Comparison of ENCODE assay signal across 9 cellular contexts in the genomic region with DNA sequence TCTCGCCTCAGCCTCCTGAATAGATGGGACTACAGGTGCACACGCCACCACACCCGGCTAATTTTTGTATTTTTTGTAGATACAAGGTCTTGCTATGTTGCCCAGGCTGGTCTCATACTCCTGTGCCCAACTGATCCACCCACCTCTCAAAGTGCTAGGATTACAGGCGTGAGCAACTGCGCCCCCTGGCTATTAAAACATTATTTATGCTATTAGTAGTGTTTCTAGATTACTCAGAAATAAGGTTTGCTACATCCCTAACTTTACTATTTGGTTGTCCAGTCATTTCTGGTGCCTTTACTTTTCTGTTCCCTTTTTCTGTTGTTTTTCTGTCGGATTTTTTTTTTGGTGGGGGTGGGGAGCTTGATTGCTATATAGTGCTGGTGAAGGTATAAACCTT.
DNase-seq lines count a peak whose midpoint lies in the region; ATAC-seq and TF ChIP-seq lines count a peak whose summit lies in the region.
"Had no signal": no experiment of that assay in that cellular context is flagged by ENCODE, and none has a peak within 500 bp of the region (broad histone marks: within the 10 kb centered on the region; RNA-seq: fewer than 3 reads in every experiment).

No MANE protein-coding gene starts in this region.

- H3K4me1 ChIP-seq in hepatocyte (ENCODE audit: insufficient read depth): no peaks in the 10 kb centered on the region

- TF ChIP-seq POLR2A in GM18505 (IDR thresholded peaks at IDR 0.05; ENCODE audit: borderline replicate concordance, extremely low read depth, insufficient read depth, insufficient read length): no peak

- H3K9me2 ChIP-seq in hepatocyte (replicated peaks; ENCODE audit: insufficient read depth): no peaks in the 10 kb centered on the region

- H3K27ac ChIP-seq in hepatocyte: no peak overlapping the region

- H3K27me3 ChIP-seq in hepatocyte: no peaks in the 10 kb centered on the region

- in situ Hi-C loops in SK-MEL-5 (cut with HindIII; ENCODE audit: low pct_unique_long_range_greater_than_20kb, low sequenced_read_pairs): no loop called here

- 97% methylated on average over 6 of the region's 6 CpGs for WGBS in hepatocyte (ENCODE audit: low lambda C conversion rate, missing lambda C conversion rate)

- peak; percentile 37 for TF ChIP-seq CTCF in hepatocyte (IDR thresholded peaks at IDR 0.05; ENCODE audit: poor library complexity)

- no peaks in the 10 kb centered on the region for H3K79me2 ChIP-seq in hepatocyte

- H3K4me3 ChIP-seq in hepatocyte: no peak overlapping the region

- DNase-seq in A172 (ENCODE audit: low spot score) (peak; percentile 19), SK-MEL-5 (ENCODE audit: low read depth, low spot score) (peak; percentile 63), hepatocyte (ENCODE audit: low spot score) (peak; percentile 35), kidney glomerular epithelial cell (lab: John Stamatoyannopoulos, UW) (no peak), NCI-H146 (lab: John Stamatoyannopoulos, UW) (no peak), SW 1271 (lab: John Stamatoyannopoulos, UW) (no peak)
- DNase-seq: T-helper 2 cell had no signal

- H4K20me1 ChIP-seq in hepatocyte (ENCODE audit: insufficient read depth, poor library complexity, severe bottlenecking): no peaks in the 10 kb centered on the region

- peak; percentile 30 for ATAC-seq in GM18505 (IDR thresholded peaks at IDR 0.05; ENCODE audit: unreplicated experiment)
- no peak for ATAC-seq in HG02973 (IDR thresholded peaks at IDR 0.05; ENCODE audit: unreplicated experiment)

- H2AFZ ChIP-seq in hepatocyte: no peak overlapping the region

- no peaks in the 10 kb centered on the region for H3K36me3 ChIP-seq in hepatocyte (replicated peaks; ENCODE audit: insufficient read depth, low read depth)

- H3K4me2 ChIP-seq in hepatocyte: no peak overlapping the region

- no peaks in the 10 kb centered on the region for H3K9me3 ChIP-seq in hepatocyte (ENCODE audit: low read depth)

Comparison
In these comparisons a context has a peak if more than half of its experiments do, and no peak if none do; other contexts are left out.
1. DNase-seq: peak in A172 (single experiment), SK-MEL-5 (single experiment) and hepatocyte (single experiment); none in kidney glomerular epithelial cell (single experiment), NCI-H146 (single experiment) and SW 1271 (0 of 2).